ENCODE assay signal across 31 cellular contexts in genomic region chr5:9838906-9839305, GRCh38.
DNase-seq lines count a peak whose midpoint lies in the region; ATAC-seq and TF ChIP-seq lines count a peak whose summit lies in the region.
"Had no signal": no experiment of that assay in that cellular context is flagged by ENCODE, and none has a peak within 500 bp of the region (broad histone marks: within the 10 kb centered on the region; RNA-seq: fewer than 3 reads in every experiment).

No MANE protein-coding gene starts in this region.

- H3K27ac Mint-ChIP-seq in naive thymus-derived CD8-positive, alpha-beta T cell = no peak overlapping the region
- H3K27ac Mint-ChIP-seq: activated CD8-positive, alpha-beta T cell treated with anti-CD3 and anti-CD28 coated beads for 36 hours; activated naive CD8-positive, alpha-beta T cell treated with anti-CD3 and anti-CD28 coated beads, Interleukin-2, amount 10 ng/mL, durations not matched to agents 7 days and 5 days; CD4-positive, alpha-beta T cell; naive thymus-derived CD4-positive, alpha-beta T cell; progenitor cell of endocrine pancreas; type B pancreatic cell had no signal

- H3K9ac ChIP-seq in mesendoderm (ENCODE audit: low read length) = no peak overlapping the region

- CTCF ChIA-PET in GM10248 (lab: Yijun Ruan, JAX) = interaction anchor here (0.9 to 1.3 kb wide), 4 partner anchors 10 to 61 kb away, joined by 3 read pairs; no protein-coding TSS in a partner anchor

- H3K18ac ChIP-seq in mesendoderm (ENCODE audit: low read length) = no peak overlapping the region

- ATAC-seq in sciatic nerve = peak; percentile 70
- ATAC-seq in naive thymus-derived CD8-positive, alpha-beta T cell = no peak
- ATAC-seq: activated CD4-positive, CD25-positive, alpha-beta regulatory T cell treated with anti-CD3 and anti-CD28 coated beads, Interleukin-2, amount 50 U/mL, for 24 hours; activated CD8-positive, alpha-beta T cell treated with anti-CD3 and anti-CD28 coated beads for 36 hours; body of pancreas; heart left ventricle; left lobe of liver; naive thymus-derived CD4-positive, alpha-beta T cell; PC-3; Right ventricle myocardium inferior had no signal

- no peaks in the 10 kb centered on the region for H3K79me1 ChIP-seq in mesendoderm (ENCODE audit: low read length)

- H3K9me3 Mint-ChIP-seq in naive thymus-derived CD8-positive, alpha-beta T cell = peaks cover 0 to 35% (median 9%) of the 10 kb centered on the region in 9 donors
- H3K9me3 Mint-ChIP-seq: type B pancreatic cell had no signal

- H2BK120ac ChIP-seq in mesendoderm (ENCODE audit: low read depth, low read length) = no peak overlapping the region

- no peak overlapping the region for H3K4me2 ChIP-seq in mesendoderm (ENCODE audit: low read length)

- no peaks in the 10 kb centered on the region for H3K27me3 Mint-ChIP-seq in naive thymus-derived CD8-positive, alpha-beta T cell
- H3K27me3 Mint-ChIP-seq: activated CD8-positive, alpha-beta T cell treated with anti-CD3 and anti-CD28 coated beads for 36 hours; activated naive CD8-positive, alpha-beta T cell treated with anti-CD3 and anti-CD28 coated beads, Interleukin-2, amount 10 ng/mL, durations not matched to agents 7 days and 5 days; CD4-positive, alpha-beta T cell; naive thymus-derived CD4-positive, alpha-beta T cell had no signal

- intact Hi-C loops in sciatic nerve (cut with DNase I) = no loop called here

- H2BK5ac ChIP-seq in mesendoderm (ENCODE audit: low read length) = peak overlapping the region; percentile 25

- no peak overlapping the region for H3K4me3 Mint-ChIP-seq in naive thymus-derived CD8-positive, alpha-beta T cell
- H3K4me3 Mint-ChIP-seq: activated CD8-positive, alpha-beta T cell treated with anti-CD3 and anti-CD28 coated beads for 36 hours; activated naive CD8-positive, alpha-beta T cell treated with anti-CD3 and anti-CD28 coated beads, Interleukin-2, amount 10 ng/mL, durations not matched to agents 7 days and 5 days; CD4-positive, alpha-beta T cell; naive thymus-derived CD4-positive, alpha-beta T cell; type B pancreatic cell had no signal

- POLR2A ChIA-PET in GM10248 (lab: Yijun Ruan, JAX) = no interaction called here
- POLR2A ChIA-PET in naive thymus-derived CD8-positive, alpha-beta T cell (lab: Charles Lee) = no interaction called here

- no peaks in the 10 kb centered on the region for H3K79me2 ChIP-seq in mesendoderm (ENCODE audit: control insufficient read depth, insufficient read depth, low read length)

- H3K23ac ChIP-seq in mesendoderm (ENCODE audit: low read length) = no peak overlapping the region

- no peak overlapping the region for H2BK15ac ChIP-seq in mesendoderm (replicated peaks; ENCODE audit: low read depth)

- H3K4me3 ChIP-seq in WERI-Rb-1 (ENCODE audit: low read depth, low read length) = no peak overlapping the region
- no peak overlapping the region for H3K4me3 ChIP-seq in mesendoderm (ENCODE audit: low read length)
- H3K4me3 ChIP-seq: body of pancreas, heart left ventricle, stomach had no signal

- no peaks in the 10 kb centered on the region for H3K36me3 ChIP-seq in WERI-Rb-1
- no peaks in the 10 kb centered on the region for H3K36me3 ChIP-seq in mesendoderm (ENCODE audit: control insufficient read depth, insufficient read depth, low read length)
- H3K36me3 ChIP-seq: heart left ventricle, stomach had no signal

- H4K8ac ChIP-seq in mesendoderm (ENCODE audit: low read depth, low read length) = no peak overlapping the region

- no peaks in the 10 kb centered on the region for H3K36me3 Mint-ChIP-seq in naive thymus-derived CD8-positive, alpha-beta T cell
- H3K36me3 Mint-ChIP-seq: activated naive CD8-positive, alpha-beta T cell treated with anti-CD3 and anti-CD28 coated beads, Interleukin-2, amount 10 ng/mL, durations not matched to agents 7 days and 5 days; type B pancreatic cell had no signal

- H3K4me1 Mint-ChIP-seq in naive thymus-derived CD8-positive, alpha-beta T cell = no peaks in the 10 kb centered on the region
- H3K4me1 Mint-ChIP-seq: activated naive CD8-positive, alpha-beta T cell treated with anti-CD3 and anti-CD28 coated beads, Interleukin-2, amount 10 ng/mL, durations not matched to agents 7 days and 5 days; naive thymus-derived CD4-positive, alpha-beta T cell had no signal

- H3K9me3 ChIP-seq in WERI-Rb-1 (ENCODE audit: severe bottlenecking) = peaks cover 3% of the 10 kb centered on the region
- H3K9me3 ChIP-seq: body of pancreas had no signal

- TF ChIP-seq CTCF in WERI-Rb-1 (IDR thresholded peaks at IDR 0.05; ENCODE audit: low read depth, low read length) (no peak), GM10248 (IDR thresholded peaks at IDR 0.05; ENCODE audit: control extremely low read depth, extremely low read depth, low read depth, missing control alignments) (no peak)

- no peak overlapping the region for H2AK5ac ChIP-seq in mesendoderm (ENCODE audit: low read length)

- WGBS in mesendoderm (ENCODE audit: extremely low coverage, insufficient coverage, low lambda C conversion rate) = no CpG with 5 or more reads among the region's 7 CpGs

- peak overlapping the region; percentile 60 for H3K4ac ChIP-seq in mesendoderm (ENCODE audit: low read depth, low read length)

- H4K5ac ChIP-seq in mesendoderm (ENCODE audit: low read length) = peak overlapping the region; percentile 21

- H3K27me3 ChIP-seq in WERI-Rb-1 (ENCODE audit: insufficient read depth, low read depth, severe bottlenecking) (no peaks in the 10 kb centered on the region), mesendoderm (ENCODE audit: insufficient read depth, low read length, poor library complexity) (no peaks in the 10 kb centered on the region)
- H3K27me3 ChIP-seq: body of pancreas, heart left ventricle had no signal

- peak; percentile 52 for DNase-seq in DMS53 (lab: John Stamatoyannopoulos, UW)
- no peak for DNase-seq in DMS53 treated with DMSO at 0.1 percent for 48 hours (lab: John Stamatoyannopoulos, UW; ENCODE audit: unreplicated experiment)
- peak; percentile 57 for DNase-seq in WERI-Rb-1
- DNase-seq in mesendoderm = no peak
- no peak for DNase-seq in sciatic nerve (ENCODE audit: low spot score)
- no peak for DNase-seq in DMS 273 treated with DMSO at 0.1 percent for 48 hours (lab: John Stamatoyannopoulos, UW)
- DNase-seq in GM10248 (ENCODE audit: extremely low spot score) = no peak
- no peak for DNase-seq in naive thymus-derived CD8-positive, alpha-beta T cell
- DNase-seq: activated CD8-positive, alpha-beta T cell treated with anti-CD3 and anti-CD28 coated beads for 36 hours; activated effector memory CD4-positive, alpha-beta T cell treated with Interleukin-2 at 50 U/mL for 16 hours; activated naive CD8-positive, alpha-beta T cell treated with anti-CD3 and anti-CD28 coated beads, Interleukin-2, amount 10 ng/mL, durations not matched to agents 7 days and 5 days; body of pancreas; CD4-positive, alpha-beta T cell; GDM1; GOT3; heart left ventricle; KG1; MM.1S; naive thymus-derived CD4-positive, alpha-beta T cell; NCI-H1417 treated with DMSO at 0.1 percent for 48 hours; PC-3; stimulated activated CD8-positive, alpha-beta memory T cell treated with anti-CD3 and anti-CD28 coated beads, Interleukin-4, amount 100 ng/mL, for 48 hours; stomach; SW 1271 had no signal

- H3K56ac ChIP-seq in mesendoderm (ENCODE audit: low read length) = peak overlapping the region; percentile 27

- H3K4me1 ChIP-seq in mesendoderm (ENCODE audit: control insufficient read depth, low read depth, low read length) = peaks cover 8% of the 10 kb centered on the region
- H3K4me1 ChIP-seq: body of pancreas, heart left ventricle, stomach had no signal

- no peak overlapping the region for H3K27ac ChIP-seq in WERI-Rb-1
- no peak overlapping the region for H3K27ac ChIP-seq in mesendoderm (ENCODE audit: low read depth, low read length)
- H3K27ac ChIP-seq: 22Rv1, body of pancreas, epithelial cell of prostate, heart left ventricle, stomach had no signal

Comparison
In these comparisons a context has a peak if more than half of its experiments do, and no peak if none do; other contexts are left out.
1. DNase-seq: peak in DMS53 (single experiment) and WERI-Rb-1 (single experiment); none in DMS53 treated with DMSO at 0.1 percent for 48 hours (single experiment), mesendoderm (single experiment), sciatic nerve (single experiment), DMS 273 treated with DMSO at 0.1 percent for 48 hours (single experiment), GM10248 (single experiment) and naive thymus-derived CD8-positive, alpha-beta T cell (0 of 10).